In the genomic region with DNA sequence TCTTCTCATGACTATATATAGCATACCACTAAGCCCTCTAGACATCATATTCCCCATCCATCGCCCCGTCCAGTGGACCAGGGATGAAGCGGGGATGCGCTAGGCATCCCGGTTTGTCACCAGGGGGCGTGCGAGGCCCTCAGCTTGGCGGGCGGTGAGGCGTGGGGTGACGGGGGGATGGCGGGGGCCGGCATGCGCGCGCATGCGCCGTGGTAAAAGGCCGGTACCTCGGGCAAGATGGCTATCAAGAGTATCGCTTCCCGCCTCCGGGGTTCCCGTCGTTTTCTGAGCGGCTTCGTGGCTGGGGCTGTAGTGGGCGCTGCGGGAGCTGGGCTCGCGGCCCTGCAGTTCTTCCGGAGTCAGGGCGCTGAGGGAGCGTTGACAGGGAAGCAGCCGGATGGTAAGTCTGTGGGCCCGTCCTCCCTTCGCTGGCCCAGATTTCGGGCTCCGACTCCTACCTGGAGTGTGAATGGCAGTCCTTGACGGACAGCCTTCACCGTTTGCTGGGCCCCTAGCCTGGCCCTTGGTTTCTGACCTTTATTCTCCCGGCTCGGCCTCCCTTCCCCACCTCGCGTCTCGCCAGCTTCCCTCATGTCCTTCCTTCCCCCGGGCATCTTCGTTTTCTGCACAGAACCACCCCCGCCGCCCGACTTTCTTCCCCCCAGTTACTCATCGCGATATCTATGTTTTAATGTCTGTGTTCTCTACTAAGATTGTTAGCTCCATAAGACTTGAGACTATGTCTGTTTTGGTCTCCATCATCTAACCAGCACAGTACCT, we compare ENCODE assay signal across 8 cellular contexts. TPM values are rescaled to one million over a fixed set of nuclear protein-coding genes. Genes with fewer than 3 reads are reported as not detected.
DNase-seq lines count a peak whose midpoint lies in the region; ATAC-seq and TF ChIP-seq lines count a peak whose summit lies in the region.

A gene with protein sequence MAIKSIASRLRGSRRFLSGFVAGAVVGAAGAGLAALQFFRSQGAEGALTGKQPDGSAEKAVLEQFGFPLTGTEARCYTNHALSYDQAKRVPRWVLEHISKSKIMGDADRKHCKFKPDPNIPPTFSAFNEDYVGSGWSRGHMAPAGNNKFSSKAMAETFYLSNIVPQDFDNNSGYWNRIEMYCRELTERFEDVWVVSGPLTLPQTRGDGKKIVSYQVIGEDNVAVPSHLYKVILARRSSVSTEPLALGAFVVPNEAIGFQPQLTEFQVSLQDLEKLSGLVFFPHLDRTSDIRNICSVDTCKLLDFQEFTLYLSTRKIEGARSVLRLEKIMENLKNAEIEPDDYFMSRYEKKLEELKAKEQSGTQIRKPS (plus strand): TSS at position 210 of the 780 bp plus-strand sequence. CDS start 28 bp downstream, at position 238.

- peak within 1 kb of the TSS in 1 of 2 donors; percentile 88 for H3K9ac ChIP-seq in duodenal mucosa (ENCODE audit: low read depth in 1 of 2, low read length in 2 of 2)

- no peaks in the 10 kb centered on the region for H3K9me3 Mint-ChIP-seq in CD8-positive, alpha-beta T cell
- no peaks in the 10 kb centered on the region for H3K9me3 Mint-ChIP-seq in activated CD4-positive, alpha-beta memory T cell treated with anti-CD3 and anti-CD28 coated beads for 36 hours

- no peaks in the 10 kb centered on the region for H3K27me3 ChIP-seq in CD8-positive, alpha-beta T cell (ENCODE audit: insufficient read depth, low read length)
- H3K27me3 ChIP-seq in HL-60 (ENCODE audit: insufficient read depth, poor library complexity, severe bottlenecking) (no peaks in the 10 kb centered on the region), duodenal mucosa (ENCODE audit: control insufficient read depth in 1 of 2, insufficient read depth in 2 of 2, low read length in 2 of 2) (no peaks in the 10 kb centered on the region)

- peak; percentile 92 for TF ChIP-seq CTCF in CD8-positive, alpha-beta T cell (IDR thresholded peaks at IDR 0.05)
- peak; percentile 57 for TF ChIP-seq CTCF in HL-60 (IDR thresholded peaks at IDR 0.05; ENCODE audit: insufficient read depth, low read length)
- peak in 1 of 3 donors; percentile 15 for TF ChIP-seq CTCF in lower leg skin (IDR thresholded peaks at IDR 0.05)

- WGBS in lower leg skin, 2 donors, result 1% methylated on average over 26 to 53 of the region's 53 CpGs

- peaks cover 23% of the 10 kb centered on the region for H3K36me3 Mint-ChIP-seq in CD8-positive, alpha-beta T cell
- peaks cover 19% of the 10 kb centered on the region for H3K36me3 Mint-ChIP-seq in activated CD4-positive, alpha-beta memory T cell treated with anti-CD3 and anti-CD28 coated beads for 36 hours

- peaks cover 14% of the 10 kb centered on the region for H3K4me1 ChIP-seq in CD8-positive, alpha-beta T cell (ENCODE audit: insufficient read depth, low read length)
- H3K4me1 ChIP-seq in duodenal mucosa (ENCODE audit: control insufficient read depth in 1 of 2, insufficient read depth in 2 of 2, low read length in 2 of 2), result peaks cover 4 to 7% of the 10 kb centered on the region in 2 donors

- intact Hi-C loops in CD8-positive, alpha-beta T cell (cut with DNase I, micrococcal nuclease), result loop anchor here (1.0 to 10.0 kb wide), 15 partner anchors 22 to 1816 kb away; a partner anchor contains a TSS
- intact Hi-C loops in activated CD4-positive, alpha-beta memory T cell treated with anti-CD3 and anti-CD28 coated beads for 36 hours (cut with micrococcal nuclease), result loop anchor here (1.0 to 5.0 kb wide), 6 partner anchors 23 to 454 kb away; a partner anchor contains a TSS
- intact Hi-C loops in lower leg skin (cut with DNase I; ENCODE audit: low total_unique reads), result no loop called here

- peaks cover 32% of the 10 kb centered on the region for H3K4me1 Mint-ChIP-seq in CD8-positive, alpha-beta T cell (ENCODE audit: low read depth)
- H3K4me1 Mint-ChIP-seq in activated CD4-positive, alpha-beta memory T cell treated with anti-CD3 and anti-CD28 coated beads for 36 hours (ENCODE audit: low read depth), result peaks cover 19% of the 10 kb centered on the region

- H3K9me3 ChIP-seq in CD8-positive, alpha-beta T cell (ENCODE audit: low read length), result no peaks in the 10 kb centered on the region
- no peaks in the 10 kb centered on the region for H3K9me3 ChIP-seq in duodenal mucosa (ENCODE audit: control insufficient read depth in 1 of 2, low read length in 2 of 2)

- peak within 1 kb of the TSS; percentile 91 for H3K27ac Mint-ChIP-seq in CD8-positive, alpha-beta T cell
- H3K27ac Mint-ChIP-seq in activated CD4-positive, alpha-beta memory T cell treated with anti-CD3 and anti-CD28 coated beads for 36 hours, result peak within 1 kb of the TSS; percentile 91

- H3K36me3 ChIP-seq in CD8-positive, alpha-beta T cell (ENCODE audit: insufficient read depth, low read length), result no peaks in the 10 kb centered on the region
- peaks cover 2 to 3% of the 10 kb centered on the region in 2 donors for H3K36me3 ChIP-seq in duodenal mucosa (ENCODE audit: control insufficient read depth in 1 of 2, insufficient read depth in 2 of 2, low read length in 2 of 2)

- H3K4me3 ChIP-seq in CD8-positive, alpha-beta T cell (ENCODE audit: low read depth, low read length), result peak within 1 kb of the TSS; percentile 88
- H3K4me3 ChIP-seq in HL-60 (replicated peaks; ENCODE audit: insufficient read depth, low read length) (peak within 1 kb of the TSS; percentile 88), duodenal mucosa (ENCODE audit: low read depth in 1 of 2, low read length in 2 of 2) (peak within 1 kb of the TSS; percentile 86 to 97), lower leg skin (ENCODE audit: low read depth, poor library complexity, severe bottlenecking) (peak within 1 kb of the TSS; percentile 53)

- POLR2A ChIA-PET in CD8-positive, alpha-beta T cell (lab: Charles Lee), result interaction anchor here (0.6 to 1.6 kb wide), 10 partner anchors 11 to 1598 kb away, joined by 3 to 6 read pairs (median 4); a partner anchor contains a TSS
- POLR2A ChIA-PET in activated CD4-positive, alpha-beta memory T cell treated with anti-CD3 and anti-CD28 coated beads for 36 hours (lab: Charles Lee), result interaction anchor here (0.7 to 1.2 kb wide), 4 partner anchors 41 to 359 kb away, joined by 3 to 4 read pairs (median 3); a partner anchor contains a TSS

- peak; percentile 93 to 97 (median 95) for DNase-seq in CD8-positive, alpha-beta T cell
- peak; percentile 86 to 95 for DNase-seq in HL-60 (ENCODE audit: low read depth in 1 of 2, low spot score in 1 of 2)
- peak; percentile 63 for DNase-seq in NCI-H82 treated with DMSO at 0.1 percent for 48 hours (lab: John Stamatoyannopoulos, UW; ENCODE audit: unreplicated experiment)
- peak; percentile 97 for DNase-seq in activated CD4-positive, alpha-beta memory T cell treated with anti-CD3 and anti-CD28 coated beads for 36 hours
- peak; percentile 87 to 98 for DNase-seq in lower leg skin (ENCODE audit: low spot score in 2 of 2)
- DNase-seq in stimulated activated CD4-positive, alpha-beta T cell treated with anti-CD3 and anti-CD28 coated beads, Interleukin-4, amount 100 ng/mL, for 48 hours (ENCODE audit: low read depth in 2 of 2), result peak; percentile 93 to 94

- peak within 1 kb of the TSS; percentile 66 for H3K27ac ChIP-seq in CD8-positive, alpha-beta T cell (ENCODE audit: low read depth, low read length)
- peak within 1 kb of the TSS; percentile 71 for H3K27ac ChIP-seq in HL-60 (replicated peaks)
- H3K27ac ChIP-seq in duodenal mucosa (ENCODE audit: low read depth, low read length), result no peak within 1 kb of the TSS

- peak within 1 kb of the TSS; percentile 97 for H3K4me3 Mint-ChIP-seq in CD8-positive, alpha-beta T cell
- peak within 1 kb of the TSS; percentile 97 for H3K4me3 Mint-ChIP-seq in activated CD4-positive, alpha-beta memory T cell treated with anti-CD3 and anti-CD28 coated beads for 36 hours

- CTCF ChIA-PET in CD8-positive, alpha-beta T cell (lab: Charles Lee), result interaction anchor here (0.6 to 10.9 kb wide), 24 partner anchors 12 to 1799 kb away, joined by 3 to 85 read pairs (median 4); a partner anchor contains a TSS
- CTCF ChIA-PET in activated CD4-positive, alpha-beta memory T cell treated with anti-CD3 and anti-CD28 coated beads for 36 hours (lab: Charles Lee), result interaction anchor here (0.6 to 4.1 kb wide), 30 partner anchors 12 to 910 kb away, joined by 3 to 34 read pairs (median 4); a partner anchor contains a TSS

- no peaks in the 10 kb centered on the region for H3K27me3 Mint-ChIP-seq in CD8-positive, alpha-beta T cell (ENCODE audit: low read depth)
- no peaks in the 10 kb centered on the region for H3K27me3 Mint-ChIP-seq in activated CD4-positive, alpha-beta memory T cell treated with anti-CD3 and anti-CD28 coated beads for 36 hours

- ATAC-seq in CD8-positive, alpha-beta T cell, result peak; percentile 95
- ATAC-seq in GM19452 (IDR thresholded peaks at IDR 0.05; ENCODE audit: unreplicated experiment), result peak; percentile 89

- no peak for TF ChIP-seq POLR2A in lower leg skin (IDR thresholded peaks at IDR 0.05)

RNA-seq across cellular contexts. Expression of the gene that starts here (rescaled TPM):
- 10 to 100 TPM; 16.5 to 20.1 TPM for total RNA-seq in CD8-positive, alpha-beta T cell
- 10 to 100 TPM; 11.7 to 13.0 TPM for total RNA-seq in activated CD4-positive, alpha-beta memory T cell treated with anti-CD3 and anti-CD28 coated beads for 36 hours
- total RNA-seq in lower leg skin, result 1 to 10 TPM in 3 of 4 donors, under 1 TPM in 1; 0.34 to 3.9 (median 3.1) TPM
